Comparison of ENCODE assay signal across 8 cellular contexts in the genomic region with DNA sequence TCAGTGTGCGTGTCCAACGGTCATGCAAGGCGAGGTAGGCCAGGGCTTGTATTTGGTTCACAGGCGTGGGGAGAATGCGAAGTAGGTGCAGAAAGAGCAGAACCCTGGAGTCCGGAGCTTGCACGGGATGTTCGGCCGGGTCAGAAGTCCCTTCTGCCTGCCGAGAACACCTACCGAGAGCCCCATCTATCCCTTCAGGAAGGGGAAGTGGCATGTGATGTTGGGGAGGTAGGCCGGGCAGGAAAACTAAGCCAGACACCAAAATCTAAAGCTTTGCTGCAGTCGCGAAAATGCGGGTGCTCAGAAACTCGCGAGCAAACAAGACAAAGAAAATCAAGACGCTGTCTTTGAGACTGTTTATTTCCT. TPM values are rescaled to one million over a fixed set of nuclear protein-coding genes. Genes with fewer than 3 reads are reported as not detected.
DNase-seq lines count a peak whose midpoint lies in the region; ATAC-seq, FAIRE-seq and TF ChIP-seq lines count a peak whose summit lies in the region.

No MANE protein-coding gene starts in this region.

- intact Hi-C loops in Right ventricle myocardium inferior (cut with DNase I), result loop anchor here (1.0 kb wide), 1 partner anchor 16 kb away; no protein-coding TSS in a partner anchor
- intact Hi-C loops in cardiac septum (cut with DNase I), result loop anchor here (2.0 kb wide), 1 partner anchor 44 kb away; a partner anchor contains a TSS
- intact Hi-C loops in kidney (cut with DNase I), result no loop called here

- peak overlapping the region; percentile 86 to 87 for H3K4me3 ChIP-seq in kidney (ENCODE audit: low read length in 2 of 2)

- H3K27ac Mint-ChIP-seq in brain, result peak overlapping the region; percentile 96 to 100 (median 99)

- TF ChIP-seq CTCF in brain (conservative IDR thresholded peaks at IDR 0.05) (no peak), kidney (IDR thresholded peaks at IDR 0.05; ENCODE audit: borderline replicate concordance, extremely low read depth, insufficient read depth) (no peak), GM13976 (IDR thresholded peaks at IDR 0.05; ENCODE audit: borderline replicate concordance, control extremely low read depth, extremely low read depth, insufficient read depth, missing control alignments) (no peak)

- no peaks in the 10 kb centered on the region for H3K9me3 ChIP-seq in kidney (ENCODE audit: control insufficient read depth in 1 of 2, low read length in 2 of 2)

- peaks cover 22% of the 10 kb centered on the region for H3K36me3 Mint-ChIP-seq in brain

- peaks cover 10 to 15% of the 10 kb centered on the region in 2 donors for H3K36me3 ChIP-seq in kidney (ENCODE audit: control insufficient read depth in 1 of 2, insufficient read depth in 2 of 2, low read length in 2 of 2)

- ATAC-seq in Right ventricle myocardium inferior, result peak; percentile 5
- no peak for ATAC-seq in stimulated activated naive CD8-positive, alpha-beta T cell treated with anti-CD3 and anti-CD28 coated beads, Interleukin-15, Interleukin-2, amounts not matched to agents 100 U/mL and 50 U/mL, for 24 hours
- ATAC-seq in GM18861 (IDR thresholded peaks at IDR 0.05; ENCODE audit: unreplicated experiment), result no peak

- FAIRE-seq in kidney (lab: Jason Lieb, UNC), result no peak

- H3K9ac ChIP-seq in kidney (ENCODE audit: low read length in 2 of 2), result peak overlapping the region; percentile 59 to 78

- peaks cover 30% of the 10 kb centered on the region for H3K4me1 Mint-ChIP-seq in brain

- no peaks in the 10 kb centered on the region for H3K9me3 Mint-ChIP-seq in brain

- peaks cover 7 to 8% of the 10 kb centered on the region in 2 donors for H3K4me1 ChIP-seq in kidney (ENCODE audit: control insufficient read depth in 1 of 2, insufficient read depth in 1 of 2, low read depth in 1 of 2, low read length in 2 of 2)

- peaks cover 5% of the 10 kb centered on the region for H3K27me3 Mint-ChIP-seq in brain

- DNase-seq in Right ventricle myocardium inferior (ENCODE audit: missing footprints) (no peak), cardiac septum (ENCODE audit: low spot score) (no peak), NCI-H69 (lab: John Stamatoyannopoulos, UW) (peak; percentile 88), kidney (no peak), GM13976 (ENCODE audit: low spot score) (no peak)
- DNase-seq in stimulated activated naive CD8-positive, alpha-beta T cell treated with anti-CD3 and anti-CD28 coated beads, Interleukin-15, Interleukin-2, amounts not matched to agents 100 U/mL and 50 U/mL, for 24 hours, result peak; percentile 34

- H3K4me3 Mint-ChIP-seq in brain, result peak overlapping the region; percentile 90 to 96 (median 93)

- H3K27ac ChIP-seq in kidney (ENCODE audit: low read depth in 2 of 2, low read length in 2 of 2), result peak overlapping the region; percentile 92 to 99

- in situ Hi-C loops in GM13976 (cut with MboI; ENCODE audit: low sequenced_read_pairs, unreplicated experiment), result no loop called here

RNA-seq across cellular contexts. Expression of a gene that starts 0.4 kb away (rescaled TPM):
- 8.2 TPM for total RNA-seq in Right ventricle myocardium inferior
- total RNA-seq in cardiac septum, result 9.7 TPM
- 28.5 TPM for polyA plus RNA-seq in brain (ENCODE audit: insufficient read depth, low read depth, low replicate concordance)
- 27.1 TPM for total RNA-seq in kidney
- polyA plus RNA-seq in kidney (ENCODE audit: insufficient read depth, low read depth, low replicate concordance), result 19.3 TPM

RNA-seq across cellular contexts. Expression of a gene that starts 9.4 kb away (rescaled TPM):
- total RNA-seq in Right ventricle myocardium inferior (38.2 TPM), cardiac septum (45.3 TPM), kidney (66.0 TPM)
- polyA plus RNA-seq in brain (ENCODE audit: insufficient read depth, low read depth, low replicate concordance) (203 TPM), kidney (ENCODE audit: insufficient read depth, low read depth, low replicate concordance) (143 TPM)

RNA-seq across cellular contexts. Expression of a gene that starts 16.4 kb away (rescaled TPM):
- 21.6 TPM for total RNA-seq in Right ventricle myocardium inferior
- total RNA-seq in cardiac septum, result 12.0 TPM
- 87.7 TPM for polyA plus RNA-seq in brain (ENCODE audit: insufficient read depth, low read depth, low replicate concordance)
- 57.1 TPM for total RNA-seq in kidney
- polyA plus RNA-seq in kidney (ENCODE audit: insufficient read depth, low read depth, low replicate concordance), result 105 TPM

RNA-seq across cellular contexts. Expression of a gene that starts 16.8 kb away (rescaled TPM):
- 11.5 TPM for total RNA-seq in Right ventricle myocardium inferior
- 10.9 TPM for total RNA-seq in cardiac septum
- 3.8 TPM for polyA plus RNA-seq in brain (ENCODE audit: insufficient read depth, low read depth, low replicate concordance)
- total RNA-seq in kidney, result 15.0 TPM
- polyA plus RNA-seq in kidney (ENCODE audit: insufficient read depth, low read depth, low replicate concordance), result 4.8 TPM

RNA-seq across cellular contexts. Expression of a gene that starts 21.0 kb away (rescaled TPM):
- total RNA-seq in Right ventricle myocardium inferior (18.0 TPM), cardiac septum (17.7 TPM), kidney (16.5 TPM)
- polyA plus RNA-seq in brain (ENCODE audit: insufficient read depth, low read depth, low replicate concordance) (22.3 TPM), kidney (ENCODE audit: insufficient read depth, low read depth, low replicate concordance) (34.9 TPM)

Comparison
In these comparisons a context has a peak if more than half of its experiments do, and no peak if none do; other contexts are left out.
1. DNase-seq: peak in NCI-H69 (single experiment) and stimulated activated naive CD8-positive, alpha-beta T cell treated with anti-CD3 and anti-CD28 coated beads, Interleukin-15, Interleukin-2, amounts not matched to agents 100 U/mL and 50 U/mL, for 24 hours (single experiment); none in Right ventricle myocardium inferior (single experiment), cardiac septum (single experiment), kidney (single experiment) and GM13976 (single experiment).